Comparison of ENCODE assay signal across 10 cellular contexts in genomic region chr12:128365831-128366231, GRCh38.
A peak's percentile ranks its signal among the peaks of the same experiment; 100 is the strongest.
DNase-seq lines count a peak whose midpoint lies in the region; ATAC-seq, FAIRE-seq and TF ChIP-seq lines count a peak whose summit lies in the region.
"Had no signal": no experiment of that assay in that cellular context is flagged by ENCODE, and none has a peak within 500 bp of the region (broad histone marks: within the 10 kb centered on the region; RNA-seq: fewer than 3 reads in every experiment).

No MANE protein-coding gene starts in this region.

- no peak for DNase-seq in activated naive CD4-positive, alpha-beta T cell treated with anti-CD3 and anti-CD28 coated beads, Interleukin-2, amount 10 ng/mL, durations not matched to agents 7 days and 5 days
- DNase-seq in activated naive CD4-positive, alpha-beta T cell treated with anti-CD3 and anti-CD28 coated beads for 36 hours, result no peak
- DNase-seq in left ventricle myocardium superior (peak; percentile 41), neural progenitor cell (ENCODE audit: low spot score) (peak; percentile 60), aorta (peak in 1 of 2 donors; percentile 70), HuH-7.5 (ENCODE audit: low spot score) (no peak), GM12892 (ENCODE audit: insufficient read length) (no peak)
- DNase-seq: activated T-cell treated with anti-CD3 and anti-CD28 coated beads for 4 hours, NCI-H1694 had no signal

- peak; percentile 69 for ATAC-seq in left ventricle myocardium superior
- ATAC-seq in aorta (ENCODE audit: low FRiP score), result peak; percentile 53
- ATAC-seq in GM18907 (IDR thresholded peaks at IDR 0.05; ENCODE audit: unreplicated experiment), result no peak

- no peaks in the 10 kb centered on the region for H3K79me2 ChIP-seq in neural progenitor cell (ENCODE audit: low read depth)

- H3K27ac Mint-ChIP-seq in activated naive CD4-positive, alpha-beta T cell treated with anti-CD3 and anti-CD28 coated beads, Interleukin-2, amount 10 ng/mL, durations not matched to agents 7 days and 5 days, result peak overlapping the region; percentile 65
- no peak overlapping the region for H3K27ac Mint-ChIP-seq in activated naive CD4-positive, alpha-beta T cell treated with anti-CD3 and anti-CD28 coated beads for 36 hours
- H3K27ac Mint-ChIP-seq in neural progenitor cell, result peak overlapping the region; percentile 99

- H3K4me1 Mint-ChIP-seq in activated naive CD4-positive, alpha-beta T cell treated with anti-CD3 and anti-CD28 coated beads, Interleukin-2, amount 10 ng/mL, durations not matched to agents 7 days and 5 days, result no peaks in the 10 kb centered on the region
- peaks cover 2% of the 10 kb centered on the region for H3K4me1 Mint-ChIP-seq in activated naive CD4-positive, alpha-beta T cell treated with anti-CD3 and anti-CD28 coated beads for 36 hours (ENCODE audit: low read depth)
- H3K4me1 Mint-ChIP-seq in neural progenitor cell, result peaks cover 83% of the 10 kb centered on the region

- H3K4me1 ChIP-seq in neural progenitor cell, result peaks cover 25% of the 10 kb centered on the region
- no peaks in the 10 kb centered on the region for H3K4me1 ChIP-seq in aorta (ENCODE audit: control insufficient read depth in 1 of 2, insufficient read depth in 2 of 2, low read length in 2 of 2)

- no peak for TF ChIP-seq CTCF in neural progenitor cell (IDR thresholded peaks at IDR 0.05)

- WGBS in aorta, 2 donors, result 1% methylated on average over 23 of the region's 23 CpGs

- peak overlapping the region; percentile 73 for H3K4me2 ChIP-seq in neural progenitor cell

- H3K9ac ChIP-seq in neural progenitor cell, result no peak overlapping the region

- H3K9me3 ChIP-seq in neural progenitor cell (ENCODE audit: low read depth), result no peaks in the 10 kb centered on the region
- H3K9me3 ChIP-seq in aorta (ENCODE audit: control insufficient read depth, low read length), result peaks cover 2% of the 10 kb centered on the region

- H3K4me3 Mint-ChIP-seq in activated naive CD4-positive, alpha-beta T cell treated with anti-CD3 and anti-CD28 coated beads, Interleukin-2, amount 10 ng/mL, durations not matched to agents 7 days and 5 days, result no peak overlapping the region
- no peak overlapping the region for H3K4me3 Mint-ChIP-seq in activated naive CD4-positive, alpha-beta T cell treated with anti-CD3 and anti-CD28 coated beads for 36 hours
- H3K4me3 Mint-ChIP-seq in neural progenitor cell, result peak overlapping the region; percentile 82

- peaks cover 67% of the 10 kb centered on the region for H3K27me3 ChIP-seq in neural progenitor cell
- H3K27me3 ChIP-seq in aorta (ENCODE audit: control insufficient read depth in 1 of 2, insufficient read depth in 2 of 2, low read length in 1 of 2), result no peaks in the 10 kb centered on the region

- FAIRE-seq in GM12892 (lab: Jason Lieb, UNC), result no peak

- no peak for TF ChIP-seq POLR2A in GM12892 (IDR thresholded peaks at IDR 0.05; ENCODE audit: low read depth, low read length)

- H3K9me3 Mint-ChIP-seq in activated naive CD4-positive, alpha-beta T cell treated with anti-CD3 and anti-CD28 coated beads, Interleukin-2, amount 10 ng/mL, durations not matched to agents 7 days and 5 days, result peaks cover 3% of the 10 kb centered on the region
- H3K9me3 Mint-ChIP-seq in activated naive CD4-positive, alpha-beta T cell treated with anti-CD3 and anti-CD28 coated beads for 36 hours, result no peaks in the 10 kb centered on the region
- H3K9me3 Mint-ChIP-seq in neural progenitor cell, result no peaks in the 10 kb centered on the region

- H4K20me1 ChIP-seq in neural progenitor cell (ENCODE audit: low read depth), result no peaks in the 10 kb centered on the region

- peaks cover 7% of the 10 kb centered on the region for H3K27me3 Mint-ChIP-seq in activated naive CD4-positive, alpha-beta T cell treated with anti-CD3 and anti-CD28 coated beads, Interleukin-2, amount 10 ng/mL, durations not matched to agents 7 days and 5 days
- H3K27me3 Mint-ChIP-seq in activated naive CD4-positive, alpha-beta T cell treated with anti-CD3 and anti-CD28 coated beads for 36 hours (ENCODE audit: low read depth), result peaks cover 27% of the 10 kb centered on the region
- H3K27me3 Mint-ChIP-seq in neural progenitor cell (ENCODE audit: insufficient read depth, low read depth), result peaks cover 2% of the 10 kb centered on the region

- H2AFZ ChIP-seq in neural progenitor cell (replicated peaks), result peak overlapping the region; percentile 54

- CTCF ChIA-PET in activated naive CD4-positive, alpha-beta T cell treated with anti-CD3 and anti-CD28 coated beads, Interleukin-2, amount 10 ng/mL, durations not matched to agents 7 days and 5 days (lab: Charles Lee), result no interaction called here
- CTCF ChIA-PET in activated naive CD4-positive, alpha-beta T cell treated with anti-CD3 and anti-CD28 coated beads for 36 hours (lab: Charles Lee), result no interaction called here

- no peaks in the 10 kb centered on the region for H3K36me3 ChIP-seq in neural progenitor cell
- no peaks in the 10 kb centered on the region for H3K36me3 ChIP-seq in aorta (ENCODE audit: control insufficient read depth in 1 of 2, insufficient read depth in 2 of 2, low read length in 1 of 2)

- H3K27ac ChIP-seq in neural progenitor cell, result no peak overlapping the region
- no peak overlapping the region for H3K27ac ChIP-seq in aorta (ENCODE audit: low read depth in 1 of 2, low read length in 2 of 2)

- no peaks in the 10 kb centered on the region for H3K36me3 Mint-ChIP-seq in activated naive CD4-positive, alpha-beta T cell treated with anti-CD3 and anti-CD28 coated beads, Interleukin-2, amount 10 ng/mL, durations not matched to agents 7 days and 5 days
- no peaks in the 10 kb centered on the region for H3K36me3 Mint-ChIP-seq in activated naive CD4-positive, alpha-beta T cell treated with anti-CD3 and anti-CD28 coated beads for 36 hours (ENCODE audit: low read depth)
- H3K36me3 Mint-ChIP-seq in neural progenitor cell, result peaks cover 19% of the 10 kb centered on the region

- H3F3A ChIP-seq in neural progenitor cell (ENCODE audit: low read depth), result no peaks in the 10 kb centered on the region

- intact Hi-C loops in activated naive CD4-positive, alpha-beta T cell treated with anti-CD3 and anti-CD28 coated beads for 36 hours (cut with micrococcal nuclease), result no loop called here
- intact Hi-C loops in left ventricle myocardium superior (cut with micrococcal nuclease) (no loop called here), aorta (cut with DNase I) (no loop called here)

- H3K4me3 ChIP-seq in neural progenitor cell (peak overlapping the region; percentile 32), aorta (ENCODE audit: low read length in 2 of 2) (peak overlapping the region in 1 of 2 donors; percentile 19)

Comparison
In these comparisons a context has a peak if more than half of its experiments do, and no peak if none do; other contexts are left out.
1. DNase-seq: peak in left ventricle myocardium superior (single experiment) and neural progenitor cell (single experiment); none in activated naive CD4-positive, alpha-beta T cell treated with anti-CD3 and anti-CD28 coated beads, Interleukin-2, amount 10 ng/mL, durations not matched to agents 7 days and 5 days (single experiment), activated naive CD4-positive, alpha-beta T cell treated with anti-CD3 and anti-CD28 coated beads for 36 hours (single experiment), HuH-7.5 (single experiment) and GM12892 (single experiment).